In the genomic region with DNA sequence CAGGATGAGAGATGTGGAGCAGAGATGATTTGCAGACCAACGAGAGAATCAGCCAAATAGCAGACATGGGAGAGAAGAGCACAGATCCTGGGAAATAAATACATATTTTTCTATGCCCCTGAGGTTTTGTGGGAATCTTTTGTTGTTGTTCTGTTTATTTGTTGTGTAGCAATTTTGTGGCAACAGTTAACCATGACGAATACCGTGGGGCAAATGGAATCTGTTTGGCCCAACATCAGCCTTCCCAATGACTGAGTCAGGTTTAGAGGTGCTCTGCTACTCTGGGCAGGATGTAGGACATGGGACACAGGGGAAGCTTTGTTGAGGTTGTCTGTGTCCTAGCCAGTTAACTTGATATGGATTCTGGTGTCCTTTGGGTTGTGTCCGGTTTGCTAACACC, we compare ENCODE assay signal across 18 cellular contexts. TPM values are rescaled to one million over a fixed set of nuclear protein-coding genes. Genes with fewer than 3 reads are reported as not detected.
"Had no signal": no experiment of that assay in that cellular context is flagged by ENCODE, and none has a peak within 500 bp of the region (broad histone marks: within the 10 kb centered on the region; RNA-seq: fewer than 3 reads in every experiment).

No MANE protein-coding gene starts in this region.

- ATAC-seq: activated CD8-positive, alpha-beta T cell treated with anti-CD3 and anti-CD28 coated beads, Interleukin-2, amount 10 ng/mL, durations not matched to agents 7 days and 5 days; pancreas; WTC11 had no signal

- H3K9me3 Mint-ChIP-seq: activated T-helper 1 cell treated with anti-CD3 and anti-CD28 coated beads, Interleukin-12 subunit alpha, Interleukin-12 subunit beta, Interleukin-2, Interleukin-4 antibody, amounts not matched to agents 30 ng/mL and 10 ng/mL and 1 ng/mL, durations not matched to agents 14 hours and 24 hours and 36 hours had no signal

- H3K27ac Mint-ChIP-seq: activated CD8-positive, alpha-beta T cell treated with anti-CD3 and anti-CD28 coated beads, Interleukin-2, amount 10 ng/mL, durations not matched to agents 7 days and 5 days; activated T-helper 1 cell treated with anti-CD3 and anti-CD28 coated beads, Interleukin-12 subunit alpha, Interleukin-12 subunit beta, Interleukin-2, Interleukin-4 antibody, amounts not matched to agents 30 ng/mL and 10 ng/mL and 1 ng/mL, durations not matched to agents 14 hours and 24 hours and 36 hours; naive B cell; WTC11 had no signal

- H3K9me3 ChIP-seq: ascending aorta, breast epithelium, pancreas had no signal

- H3K27me3 ChIP-seq: ascending aorta, breast epithelium, pancreas, sigmoid colon had no signal

- DNase-seq: activated CD4-positive, alpha-beta T cell treated with anti-CD3 and anti-CD28 coated beads for 48 hours; activated CD8-positive, alpha-beta T cell treated with anti-CD3 and anti-CD28 coated beads, Interleukin-2, amount 10 ng/mL, durations not matched to agents 7 days and 5 days; activated naive CD4-positive, alpha-beta T cell; dermis blood vessel endothelial cell; islet precursor cell; naive B cell; pancreas; sigmoid colon; stimulated activated CD4-positive, alpha-beta T cell treated with anti-CD3 and anti-CD28 coated beads, Interleukin-12 subunit alpha, Interleukin-12 subunit beta, amount 100 ng/mL, for 4 hours; stimulated activated CD4-positive, alpha-beta T cell treated with anti-CD3 and anti-CD28 coated beads, Interleukin-2, amount 100 ng/mL, for 24 hours; T-helper 2 cell had no signal

- H3K4me1 Mint-ChIP-seq: naive B cell had no signal

- H3K4me3 ChIP-seq: ascending aorta, breast epithelium, lung, pancreas, sigmoid colon, thoracic aorta had no signal

- H3K27ac ChIP-seq: ascending aorta, breast epithelium, epithelial cell of prostate, pancreas, sigmoid colon, thoracic aorta had no signal

- H3K4me3 Mint-ChIP-seq: activated CD8-positive, alpha-beta T cell treated with anti-CD3 and anti-CD28 coated beads, Interleukin-2, amount 10 ng/mL, durations not matched to agents 7 days and 5 days; activated T-helper 1 cell treated with anti-CD3 and anti-CD28 coated beads, Interleukin-12 subunit alpha, Interleukin-12 subunit beta, Interleukin-2, Interleukin-4 antibody, amounts not matched to agents 30 ng/mL and 10 ng/mL and 1 ng/mL, durations not matched to agents 14 hours and 24 hours and 36 hours; naive B cell; WTC11 had no signal

- H3K36me3 ChIP-seq: ascending aorta, breast epithelium, pancreas, sigmoid colon, thoracic aorta had no signal

- H3K4me1 ChIP-seq: ascending aorta, breast epithelium, pancreas, sigmoid colon had no signal

RNA-seq across cellular contexts. Expression of a gene that starts 7.9 kb away (rescaled TPM):
- total RNA-seq: activated CD8-positive, alpha-beta T cell treated with anti-CD3 and anti-CD28 coated beads, Interleukin-2, amount 10 ng/mL, durations not matched to agents 7 days and 5 days; activated T-helper 1 cell treated with anti-CD3 and anti-CD28 coated beads, Interleukin-12 subunit alpha, Interleukin-12 subunit beta, Interleukin-2, Interleukin-4 antibody, amounts not matched to agents 30 ng/mL and 10 ng/mL and 1 ng/mL, durations not matched to agents 14 hours and 24 hours and 36 hours had no signal

RNA-seq across cellular contexts. Expression of a gene that starts 50.3 kb away (rescaled TPM):
- total RNA-seq: activated CD8-positive, alpha-beta T cell treated with anti-CD3 and anti-CD28 coated beads, Interleukin-2, amount 10 ng/mL, durations not matched to agents 7 days and 5 days; activated T-helper 1 cell treated with anti-CD3 and anti-CD28 coated beads, Interleukin-12 subunit alpha, Interleukin-12 subunit beta, Interleukin-2, Interleukin-4 antibody, amounts not matched to agents 30 ng/mL and 10 ng/mL and 1 ng/mL, durations not matched to agents 14 hours and 24 hours and 36 hours; ascending aorta; dermis blood vessel endothelial cell had no signal
